ENCODE assay signal across 13 cellular contexts in the genomic region with DNA sequence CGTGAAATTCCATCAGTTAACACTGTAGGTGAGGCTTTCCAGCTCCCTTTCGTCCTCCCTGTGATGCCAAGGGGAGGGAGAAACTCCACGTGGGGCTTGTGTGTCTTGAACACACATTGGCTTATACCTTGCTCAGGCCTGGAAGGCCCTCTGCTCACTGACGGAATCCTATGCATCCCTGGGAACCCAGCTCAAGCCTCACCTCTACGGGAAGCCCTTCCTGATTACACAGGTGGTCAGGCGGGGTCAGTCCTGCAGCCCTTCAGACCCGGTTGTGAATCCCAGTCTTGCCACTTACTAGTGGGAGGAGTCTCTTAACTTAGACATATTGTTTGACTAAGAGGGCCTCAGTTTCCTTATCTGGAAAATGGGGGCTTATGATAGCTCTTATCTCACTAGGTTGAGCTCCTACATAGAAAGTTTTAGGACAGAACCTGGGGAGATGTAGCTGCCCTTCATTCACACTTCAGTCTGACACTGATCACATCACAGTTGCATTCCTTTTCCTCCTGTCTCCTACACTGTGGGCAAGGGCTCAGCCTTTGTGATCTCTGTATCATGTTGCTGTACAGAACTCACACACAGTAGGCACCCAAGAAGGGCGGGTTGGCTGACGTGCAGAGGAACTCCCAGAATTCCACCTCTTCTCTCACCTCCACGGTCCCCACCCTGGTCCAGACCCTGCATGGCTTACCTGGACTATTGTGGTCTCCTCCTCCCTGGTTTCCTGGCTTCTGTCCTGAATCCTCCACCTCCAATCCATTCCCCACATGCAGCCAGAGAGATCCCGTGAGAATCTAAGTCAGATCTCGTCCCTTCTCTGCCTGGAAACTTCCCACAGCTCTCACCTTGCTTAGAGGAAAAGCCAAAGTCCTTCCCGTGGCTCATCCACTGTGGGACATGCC.
DNase-seq lines count a peak whose midpoint lies in the region; ATAC-seq and TF ChIP-seq lines count a peak whose summit lies in the region.
"Had no signal": no experiment of that assay in that cellular context is flagged by ENCODE, and none has a peak within 500 bp of the region (broad histone marks: within the 10 kb centered on the region; RNA-seq: fewer than 3 reads in every experiment).

No MANE protein-coding gene starts in this region.

- peak overlapping the region; percentile 73 to 99 for H2BK12ac ChIP-seq in mesenchymal stem cell (ENCODE audit: low read length in 2 of 2)

- no peaks in the 10 kb centered on the region for H3K36me3 Mint-ChIP-seq in MCF 10A (ENCODE audit: insufficient read depth, unreplicated experiment)
- peaks cover 8% of the 10 kb centered on the region for H3K36me3 Mint-ChIP-seq in stimulated activated effector memory CD8-positive, alpha-beta T cell treated with anti-CD3 and anti-CD28 coated beads, Interleukin-12 subunit alpha, Interleukin-12 subunit beta, amount 100 ng/mL, for 72 hours

- no peaks in the 10 kb centered on the region for H3K27me3 Mint-ChIP-seq in MCF 10A (ENCODE audit: insufficient read depth, unreplicated experiment)

- H2BK120ac ChIP-seq in mesenchymal stem cell (ENCODE audit: low read depth, low read length): peak overlapping the region; percentile 8

- H3K4me1 Mint-ChIP-seq in MCF 10A (ENCODE audit: insufficient read depth, unreplicated experiment): peaks cover 32% of the 10 kb centered on the region
- H3K4me1 Mint-ChIP-seq in stimulated activated effector memory CD8-positive, alpha-beta T cell treated with anti-CD3 and anti-CD28 coated beads, Interleukin-12 subunit alpha, Interleukin-12 subunit beta, amount 100 ng/mL, for 72 hours: peaks cover 30% of the 10 kb centered on the region
- H3K4me1 Mint-ChIP-seq: immature natural killer cell had no signal

- H3K9me3 ChIP-seq in HUES64 (ENCODE audit: insufficient read depth, low read depth, low read length) (peaks cover 4% of the 10 kb centered on the region; the same call in 1 of the 2 replicates), mesenchymal stem cell (ENCODE audit: control insufficient read depth, low read length) (no peaks in the 10 kb centered on the region), suprapubic skin (no peaks in the 10 kb centered on the region)

- peak overlapping the region; percentile 86 for H2AK5ac ChIP-seq in mesenchymal stem cell (ENCODE audit: low read length, severe bottlenecking)

- no peak for TF ChIP-seq POLR2A in suprapubic skin (IDR thresholded peaks at IDR 0.05)

- no peak for ATAC-seq in stimulated activated effector memory CD8-positive, alpha-beta T cell treated with anti-CD3 and anti-CD28 coated beads, Interleukin-12 subunit alpha, Interleukin-12 subunit beta, amount 100 ng/mL, for 72 hours
- ATAC-seq in GM21526 (IDR thresholded peaks at IDR 0.05; ENCODE audit: low FRiP score, unreplicated experiment): no peak

- POLR2A ChIA-PET in MCF 10A (lab: Yijun Ruan, JAX): interaction anchor here (0.6 to 6.4 kb wide), 26 partner anchors 8 to 216 kb away, joined by 3 to 96 read pairs (median 8); a partner anchor contains a TSS

- no TSS peak for BruUV-seq in MCF 10A (replicated peaks; lab: Mats Ljungman, UMichigan)

- peak overlapping the region in 1 of 2 experiments; percentile 55 for H3K14ac ChIP-seq in mesenchymal stem cell (ENCODE audit: low read length in 2 of 2)

- intact Hi-C loops in MCF 10A (cut with micrococcal nuclease): no loop called here

- peak overlapping the region; percentile 52 for H3K4me2 ChIP-seq in mesenchymal stem cell (ENCODE audit: low read length, poor library complexity, severe bottlenecking)

- peak overlapping the region; percentile 73 for H4K91ac ChIP-seq in mesenchymal stem cell (ENCODE audit: low read length)

- WGBS in HUES64: 82% methylated on average over 13 of the region's 13 CpGs
- 84% methylated on average over 13 of the region's 13 CpGs for WGBS in mesenchymal stem cell
- WGBS in suprapubic skin: 73% methylated on average over 13 of the region's 13 CpGs

- H2BK15ac ChIP-seq in mesenchymal stem cell (ENCODE audit: low read depth, poor library complexity, severe bottlenecking): peak overlapping the region; percentile 55

- peak overlapping the region; percentile 85 for H3K4me3 Mint-ChIP-seq in MCF 10A (ENCODE audit: unreplicated experiment)
- no peak overlapping the region for H3K4me3 Mint-ChIP-seq in stimulated activated effector memory CD8-positive, alpha-beta T cell treated with anti-CD3 and anti-CD28 coated beads, Interleukin-12 subunit alpha, Interleukin-12 subunit beta, amount 100 ng/mL, for 72 hours
- H3K4me3 Mint-ChIP-seq: immature natural killer cell had no signal

- H3K36me3 ChIP-seq in HUES64 (ENCODE audit: insufficient read depth, low read length) (no peaks in the 10 kb centered on the region), mesenchymal stem cell (ENCODE audit: control insufficient read depth in 1 of 2, insufficient read depth in 2 of 2, low read depth in 1 of 2, low read length in 2 of 2) (no peaks in the 10 kb centered on the region), suprapubic skin (no peaks in the 10 kb centered on the region)

- H2BK5ac ChIP-seq in mesenchymal stem cell (ENCODE audit: low read depth, low read length, poor library complexity, severe bottlenecking): peak overlapping the region; percentile 63

- no peak for TF ChIP-seq EP300 in suprapubic skin (IDR thresholded peaks at IDR 0.05)

- TF ChIP-seq CTCF in MCF 10A (IDR thresholded peaks at IDR 0.05; ENCODE audit: unreplicated experiment): no peak
- no peak for TF ChIP-seq CTCF in suprapubic skin (IDR thresholded peaks at IDR 0.05)

- H3K9ac ChIP-seq in HUES64 (ENCODE audit: low read depth, low read length): no peak overlapping the region
- H3K9ac ChIP-seq in mesenchymal stem cell (ENCODE audit: low read length): peak overlapping the region; percentile 81

- H3K4ac ChIP-seq in mesenchymal stem cell (ENCODE audit: low read depth in 1 of 2, low read length in 2 of 2): peak overlapping the region; percentile 7 to 89

- H3K4me3 ChIP-seq in HUES64 (ENCODE audit: low read length): no peak overlapping the region; the same call in 1 of the 2 replicates
- H3K4me3 ChIP-seq in mesenchymal stem cell (ENCODE audit: insufficient read depth in 1 of 2, low read depth in 1 of 2, low read length in 2 of 2): peak overlapping the region in 1 of 2 experiments; percentile 74
- H3K4me3 ChIP-seq in suprapubic skin: peak overlapping the region; percentile 35

- H3K27ac ChIP-seq in HUES64 (ENCODE audit: low read depth, low read length) (peak overlapping the region; percentile 16; the same call in 1 of the 2 replicates), mesenchymal stem cell (ENCODE audit: low read length, poor library complexity, severe bottlenecking) (peak overlapping the region; percentile 81), suprapubic skin (peak overlapping the region; percentile 87)

- H3K4me1 ChIP-seq in HUES64 (ENCODE audit: insufficient read depth, low read length) (peaks cover 16% of the 10 kb centered on the region; the same call in 1 of the 2 replicates), mesenchymal stem cell (ENCODE audit: control insufficient read depth, insufficient read depth, low read depth, low read length) (peaks cover 27% of the 10 kb centered on the region), suprapubic skin (peaks cover 35% of the 10 kb centered on the region)

- no peak overlapping the region for H2AFZ ChIP-seq in mesenchymal stem cell (ENCODE audit: low read depth, low read length)

- no peaks in the 10 kb centered on the region for H3K9me3 Mint-ChIP-seq in MCF 10A (ENCODE audit: unreplicated experiment)
- no peaks in the 10 kb centered on the region for H3K9me3 Mint-ChIP-seq in stimulated activated effector memory CD8-positive, alpha-beta T cell treated with anti-CD3 and anti-CD28 coated beads, Interleukin-12 subunit alpha, Interleukin-12 subunit beta, amount 100 ng/mL, for 72 hours

- no peak overlapping the region for H3K23ac ChIP-seq in mesenchymal stem cell (ENCODE audit: low read length in 2 of 2)

- DNase-seq in MCF 10A (ENCODE audit: unreplicated experiment): peak; percentile 52
- DNase-seq in mesenchymal stem cell: no peak
- no peak for DNase-seq in suprapubic skin (ENCODE audit: low spot score in 2 of 2)
- no peak for DNase-seq in activated CD4-positive, alpha-beta T cell treated with anti-CD3 and anti-CD28 coated beads for 1 hour
- DNase-seq in NCI-H1436 (lab: John Stamatoyannopoulos, UW): no peak
- DNase-seq in stimulated activated effector memory CD8-positive, alpha-beta T cell treated with anti-CD3 and anti-CD28 coated beads, Interleukin-12 subunit alpha, Interleukin-12 subunit beta, amount 100 ng/mL, for 72 hours (ENCODE audit: low spot score in 2 of 2): no peak
- DNase-seq: effector CD8-positive, alpha-beta T cell; HCEC 1CT; immature natural killer cell; NCI-H1105 treated with DMSO at 0.1 percent for 48 hours; retina had no signal

- no peaks in the 10 kb centered on the region for H3K79me1 ChIP-seq in mesenchymal stem cell (replicated peaks; ENCODE audit: low read length, poor library complexity, severe bottlenecking)

- H3K27me3 ChIP-seq in HUES64 (ENCODE audit: insufficient read depth, low read length) (no peaks in the 10 kb centered on the region), mesenchymal stem cell (ENCODE audit: control insufficient read depth in 1 of 2, insufficient read depth in 1 of 2, low read length in 2 of 2) (no peaks in the 10 kb centered on the region), suprapubic skin (no peaks in the 10 kb centered on the region)

- H3K27ac Mint-ChIP-seq in MCF 10A (ENCODE audit: low read depth, unreplicated experiment): peak overlapping the region; percentile 92
- H3K27ac Mint-ChIP-seq in stimulated activated effector memory CD8-positive, alpha-beta T cell treated with anti-CD3 and anti-CD28 coated beads, Interleukin-12 subunit alpha, Interleukin-12 subunit beta, amount 100 ng/mL, for 72 hours: no peak overlapping the region

- CTCF ChIA-PET in MCF 10A (lab: Yijun Ruan, JAX): interaction anchor here (0.6 to 2.7 kb wide), 8 partner anchors 10 to 239 kb away, joined by 3 to 17 read pairs (median 3); no protein-coding TSS in a partner anchor

- H3K18ac ChIP-seq in mesenchymal stem cell (ENCODE audit: low read depth in 1 of 2, low read length in 2 of 2): peak overlapping the region; percentile 63 to 99

- H4K8ac ChIP-seq in mesenchymal stem cell (ENCODE audit: low read length): peak overlapping the region; percentile 41

Comparison
In these comparisons a context has a peak if more than half of its experiments do, and no peak if none do; other contexts are left out.
1. H3K27ac ChIP-seq: peak in every context shown above with its lines; median percentile 87 in suprapubic skin; 81 in mesenchymal stem cell; 16 in HUES64.